11 cellular contexts compared by ENCODE assay signal in genomic region chr10:62081322-62081945, GRCh38.
DNase-seq lines count a peak whose midpoint lies in the region; ATAC-seq and TF ChIP-seq lines count a peak whose summit lies in the region.
"Had no signal": no experiment of that assay in that cellular context is flagged by ENCODE, and none has a peak within 500 bp of the region (broad histone marks: within the 10 kb centered on the region; RNA-seq: fewer than 3 reads in every experiment).

No MANE protein-coding gene starts in this region.

- peaks cover 65% of the 10 kb centered on the region for H3K36me3 Mint-ChIP-seq in T-helper 2 cell treated with Interferon-gamma antibody and Interleukin-4, amounts not matched to agents 5 μg/mL and 100 μg/mL, for 36 hours (ENCODE audit: low read depth)
- peaks cover 53 to 76% of the 10 kb centered on the region in 2 donors for H3K36me3 Mint-ChIP-seq in stimulated activated naive B cell treated with anti-CD40 and anti-IgM and Interleukin-4, amounts not matched to agents 10 μg/mL and 1 μg/mL and 100 μg/mL, for 72 hours

- H3K4me3 ChIP-seq in OCI-LY3 (ENCODE audit: low read length) (peak overlapping the region; percentile 44; the same call in 1 of the 2 replicates), esophagus muscularis mucosa (no peak overlapping the region)

- no peak for DNase-seq in T-helper 2 cell treated with Interferon-gamma antibody and Interleukin-4, amounts not matched to agents 5 μg/mL and 100 μg/mL, for 36 hours (ENCODE audit: low spot score)
- DNase-seq in T-helper 2 cell: no peak
- DNase-seq in esophagus muscularis mucosa (ENCODE audit: extremely low spot score): no peak
- DNase-seq in stimulated activated naive B cell treated with anti-CD40 and anti-IgM and Interleukin-4, amounts not matched to agents 10 μg/mL and 1 μg/mL and 100 μg/mL, for 72 hours: no peak
- DNase-seq: kidney glomerular epithelial cell; NCI-H1436 treated with DMSO at 0.1 percent for 48 hours; stimulated activated CD4-positive, alpha-beta T cell treated with anti-CD3 and anti-CD28 coated beads, Interleukin-15, amount 100 ng/mL, for 24 hours had no signal

- no peak for TF ChIP-seq CTCF in OCI-LY3 (IDR thresholded peaks at IDR 0.05; ENCODE audit: low read depth, low read length)
- no peak for TF ChIP-seq CTCF in esophagus muscularis mucosa (IDR thresholded peaks at IDR 0.05)

- no peak for ATAC-seq in stimulated activated naive B cell treated with anti-CD40 and anti-IgM and Interleukin-4, amounts not matched to agents 10 μg/mL and 1 μg/mL and 100 μg/mL, for 72 hours (replicated peaks)
- ATAC-seq in HG03045 (IDR thresholded peaks at IDR 0.05; ENCODE audit: unreplicated experiment): no peak
- no peak for ATAC-seq in GM21576 (IDR thresholded peaks at IDR 0.05; ENCODE audit: unreplicated experiment)
- ATAC-seq in GM18861 (IDR thresholded peaks at IDR 0.05; ENCODE audit: unreplicated experiment): no peak

- H3K9me3 ChIP-seq in OCI-LY3 (ENCODE audit: insufficient read depth, low read length) (no peaks in the 10 kb centered on the region), esophagus muscularis mucosa (no peaks in the 10 kb centered on the region)

- WGBS in esophagus muscularis mucosa: 53% methylated on average over 2 of the region's 2 CpGs

- H3K36me3 ChIP-seq in OCI-LY3 (replicated peaks; ENCODE audit: low read depth, low read length): peaks cover 24% of the 10 kb centered on the region
- H3K36me3 ChIP-seq in esophagus muscularis mucosa: peaks cover 6 to 21% (median 14%) of the 10 kb centered on the region in 4 donors

- H3K4me2 ChIP-seq in OCI-LY3 (ENCODE audit: low read length): peak overlapping the region; percentile 75

- H3K4me1 Mint-ChIP-seq in T-helper 2 cell treated with Interferon-gamma antibody and Interleukin-4, amounts not matched to agents 5 μg/mL and 100 μg/mL, for 36 hours (ENCODE audit: low read depth): peaks cover 59% of the 10 kb centered on the region
- peaks cover 52 to 91% of the 10 kb centered on the region in 2 donors for H3K4me1 Mint-ChIP-seq in stimulated activated naive B cell treated with anti-CD40 and anti-IgM and Interleukin-4, amounts not matched to agents 10 μg/mL and 1 μg/mL and 100 μg/mL, for 72 hours

- H2AFZ ChIP-seq in OCI-LY3 (ENCODE audit: low read depth, low read length): no peak overlapping the region

- H3K27me3 ChIP-seq in OCI-LY3 (ENCODE audit: low read depth, low read length): no peaks in the 10 kb centered on the region
- H3K27me3 ChIP-seq in esophagus muscularis mucosa: no peaks in the 10 kb centered on the region

- H3K4me3 Mint-ChIP-seq in T-helper 2 cell treated with Interferon-gamma antibody and Interleukin-4, amounts not matched to agents 5 μg/mL and 100 μg/mL, for 36 hours: peak overlapping the region; percentile 69
- peak overlapping the region; percentile 32 to 47 for H3K4me3 Mint-ChIP-seq in stimulated activated naive B cell treated with anti-CD40 and anti-IgM and Interleukin-4, amounts not matched to agents 10 μg/mL and 1 μg/mL and 100 μg/mL, for 72 hours

- intact Hi-C loops in esophagus muscularis mucosa (cut with DNase I): no loop called here

- peak overlapping the region; percentile 70 for H3K9ac ChIP-seq in OCI-LY3 (ENCODE audit: low read length)

- H4K20me1 ChIP-seq in OCI-LY3 (ENCODE audit: insufficient read depth, low read length): no peaks in the 10 kb centered on the region

- peak overlapping the region; percentile 93 for H3K27ac Mint-ChIP-seq in T-helper 2 cell treated with Interferon-gamma antibody and Interleukin-4, amounts not matched to agents 5 μg/mL and 100 μg/mL, for 36 hours
- H3K27ac Mint-ChIP-seq in stimulated activated naive B cell treated with anti-CD40 and anti-IgM and Interleukin-4, amounts not matched to agents 10 μg/mL and 1 μg/mL and 100 μg/mL, for 72 hours: peak overlapping the region; percentile 99

- no peak for TF ChIP-seq POLR2A in esophagus muscularis mucosa (IDR thresholded peaks at IDR 0.05; ENCODE audit: low read depth)

- H3K9me3 Mint-ChIP-seq in T-helper 2 cell treated with Interferon-gamma antibody and Interleukin-4, amounts not matched to agents 5 μg/mL and 100 μg/mL, for 36 hours: peaks cover 5% of the 10 kb centered on the region
- H3K9me3 Mint-ChIP-seq in stimulated activated naive B cell treated with anti-CD40 and anti-IgM and Interleukin-4, amounts not matched to agents 10 μg/mL and 1 μg/mL and 100 μg/mL, for 72 hours: peaks cover 3 to 5% of the 10 kb centered on the region in 2 donors

- peak overlapping the region; percentile 97 for H3K27ac ChIP-seq in OCI-LY3 (ENCODE audit: low read length)
- peak overlapping the region; percentile 79 to 84 (median 82) for H3K27ac ChIP-seq in esophagus muscularis mucosa (replicated peaks in 1 of 4)

- TF ChIP-seq EP300 in esophagus muscularis mucosa (IDR thresholded peaks at IDR 0.05): no peak

- H3K27me3 Mint-ChIP-seq in T-helper 2 cell treated with Interferon-gamma antibody and Interleukin-4, amounts not matched to agents 5 μg/mL and 100 μg/mL, for 36 hours (ENCODE audit: low read depth): no peaks in the 10 kb centered on the region
- no peaks in the 10 kb centered on the region for H3K27me3 Mint-ChIP-seq in stimulated activated naive B cell treated with anti-CD40 and anti-IgM and Interleukin-4, amounts not matched to agents 10 μg/mL and 1 μg/mL and 100 μg/mL, for 72 hours

- H3K4me1 ChIP-seq in OCI-LY3 (ENCODE audit: low read length): peaks cover 96% of the 10 kb centered on the region
- peaks cover 65 to 88% (median 79%) of the 10 kb centered on the region in 4 donors for H3K4me1 ChIP-seq in esophagus muscularis mucosa

- H3K79me2 ChIP-seq in OCI-LY3 (ENCODE audit: low read length): peaks cover 9% of the 10 kb centered on the region
